In the genomic region with DNA sequence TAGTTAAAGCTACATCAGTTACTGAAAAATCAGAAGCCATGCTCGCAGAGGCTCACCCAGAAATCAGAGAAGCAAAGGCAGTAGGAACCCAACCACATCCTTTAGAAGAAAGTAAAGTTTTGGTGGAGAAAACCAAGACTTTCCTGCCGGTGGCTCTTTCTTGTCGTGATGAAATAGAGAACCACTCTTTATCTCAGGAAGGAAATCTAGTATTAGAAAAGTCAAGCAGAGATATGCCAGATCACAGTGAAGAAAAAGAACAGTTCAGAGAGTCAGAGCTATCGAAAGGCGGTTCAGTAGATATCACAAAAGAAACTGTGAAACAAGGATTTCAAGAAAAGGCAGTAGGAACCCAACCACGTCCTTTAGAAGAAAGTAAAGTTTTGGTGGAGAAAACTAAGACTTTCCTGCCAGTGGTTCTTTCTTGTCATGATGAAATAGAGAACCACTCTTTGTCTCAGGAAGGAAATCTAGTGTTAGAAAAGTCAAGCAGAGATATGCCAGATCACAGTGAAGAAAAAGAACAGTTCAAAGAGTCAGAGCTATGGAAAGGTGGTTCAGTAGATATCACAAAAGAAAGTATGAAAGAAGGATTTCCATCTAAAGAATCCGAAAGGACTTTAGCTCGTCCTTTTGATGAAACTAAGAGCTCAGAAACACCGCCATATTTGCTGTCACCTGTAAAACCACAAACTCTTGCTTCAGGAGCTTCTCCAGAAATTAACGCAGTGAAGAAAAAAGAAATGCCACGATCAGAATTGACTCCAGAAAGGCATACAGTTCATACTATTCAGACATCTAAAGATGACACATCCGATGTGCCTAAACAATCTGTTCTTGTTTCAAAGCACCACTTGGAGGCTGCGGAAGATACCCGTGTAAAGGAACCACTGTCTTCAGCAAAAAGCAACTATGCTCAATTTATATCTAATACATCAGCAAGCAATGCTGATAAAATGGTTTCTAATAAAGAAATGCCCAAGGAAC, we compare ENCODE assay signal across 18 cellular contexts. TPM values are rescaled to one million over a fixed set of nuclear protein-coding genes. Genes with fewer than 3 reads are reported as not detected.
A peak's percentile ranks its signal among the peaks of the same experiment; 100 is the strongest.
DNase-seq lines count a peak whose midpoint lies in the region; ATAC-seq and TF ChIP-seq lines count a peak whose summit lies in the region.
"Had no signal": no experiment of that assay in that cellular context is flagged by ENCODE, and none has a peak within 500 bp of the region (broad histone marks: within the 10 kb centered on the region; RNA-seq: fewer than 3 reads in every experiment).

No MANE protein-coding gene starts in this region.

- POLR2A ChIA-PET in CD4-positive, alpha-beta T cell (lab: Charles Lee) = interaction anchor here (1.0 kb wide), 1 partner anchor 38 kb away, joined by 3 read pairs; no protein-coding TSS in a partner anchor
- POLR2A ChIA-PET in activated CD8-positive, alpha-beta T cell treated with anti-CD3 and anti-CD28 coated beads for 36 hours (lab: Charles Lee) = no interaction called here
- POLR2A ChIA-PET in naive thymus-derived CD8-positive, alpha-beta T cell (lab: Charles Lee) = no interaction called here

- H3K27ac ChIP-seq in CD4-positive, alpha-beta T cell (ENCODE audit: low read depth, low read length) = no peak overlapping the region
- H3K27ac ChIP-seq in coronary artery = no peak overlapping the region
- H3K27ac ChIP-seq: brain microvascular endothelial cell, pancreas, stomach, VCaP had no signal

- peaks cover 9% of the 10 kb centered on the region for H3K27me3 ChIP-seq in CD4-positive, alpha-beta T cell (ENCODE audit: control insufficient read depth, insufficient read depth, low read length)
- H3K27me3 ChIP-seq: pancreas, stomach had no signal

- TF ChIP-seq CTCF in CD4-positive, alpha-beta T cell (IDR thresholded peaks at IDR 0.05) = no peak
- no peak for TF ChIP-seq CTCF in activated CD8-positive, alpha-beta T cell treated with anti-CD3 and anti-CD28 coated beads for 36 hours (IDR thresholded peaks at IDR 0.05)
- no peak for TF ChIP-seq CTCF in coronary artery (IDR thresholded peaks at IDR 0.05)

- no peak for DNase-seq in CD4-positive, alpha-beta T cell
- peak; percentile 87 for DNase-seq in Jurkat, Clone E6-1 (ENCODE audit: low read depth, low spot score)
- peak; percentile 34 for DNase-seq in activated CD8-positive, alpha-beta T cell treated with anti-CD3 and anti-CD28 coated beads for 36 hours
- peak in 6 of 10 donors; percentile 2 to 70 (median 34) for DNase-seq in naive thymus-derived CD8-positive, alpha-beta T cell
- DNase-seq in coronary artery (ENCODE audit: low spot score) = no peak
- no peak for DNase-seq in DMS79 (lab: John Stamatoyannopoulos, UW)
- DNase-seq in NCI-H226 = no peak
- DNase-seq: brain microvascular endothelial cell, cortex of kidney, DMS 273 treated with DMSO at 0.1 percent for 48 hours, GDM1, hippocampal formation, islet precursor cell, NCI-H524 treated with DMSO at 0.1 percent for 48 hours, pancreas, stomach had no signal

- H3K9me3 Mint-ChIP-seq in CD4-positive, alpha-beta T cell = no peaks in the 10 kb centered on the region
- no peaks in the 10 kb centered on the region for H3K9me3 Mint-ChIP-seq in activated CD8-positive, alpha-beta T cell treated with anti-CD3 and anti-CD28 coated beads for 36 hours
- peaks cover 0 to 17% (median 0%) of the 10 kb centered on the region in 9 donors for H3K9me3 Mint-ChIP-seq in naive thymus-derived CD8-positive, alpha-beta T cell
- H3K9me3 Mint-ChIP-seq: type B pancreatic cell had no signal

- no peaks in the 10 kb centered on the region for H3K9me3 ChIP-seq in CD4-positive, alpha-beta T cell (ENCODE audit: control insufficient read depth, low read length)
- H3K9me3 ChIP-seq: pancreas had no signal

- peak overlapping the region; percentile 8 for H3K4me3 ChIP-seq in Jurkat, Clone E6-1 (ENCODE audit: low read length)
- H3K4me3 ChIP-seq in coronary artery = no peak overlapping the region
- H3K4me3 ChIP-seq: pancreas, stomach had no signal

- intact Hi-C loops in CD4-positive, alpha-beta T cell (cut with DNase I, micrococcal nuclease) = no loop called here
- intact Hi-C loops in activated CD8-positive, alpha-beta T cell treated with anti-CD3 and anti-CD28 coated beads for 36 hours (cut with micrococcal nuclease) = no loop called here

- peak overlapping the region; percentile 54 for H3K27ac Mint-ChIP-seq in CD4-positive, alpha-beta T cell
- peak overlapping the region; percentile 67 for H3K27ac Mint-ChIP-seq in activated CD8-positive, alpha-beta T cell treated with anti-CD3 and anti-CD28 coated beads for 36 hours
- H3K27ac Mint-ChIP-seq in naive thymus-derived CD8-positive, alpha-beta T cell = peak overlapping the region in 7 of 10 donors; percentile 1 to 54 (median 21)
- H3K27ac Mint-ChIP-seq: type B pancreatic cell had no signal

- peaks cover 75% of the 10 kb centered on the region for H3K4me1 Mint-ChIP-seq in CD4-positive, alpha-beta T cell (ENCODE audit: low read depth)
- H3K4me1 Mint-ChIP-seq in activated CD8-positive, alpha-beta T cell treated with anti-CD3 and anti-CD28 coated beads for 36 hours (ENCODE audit: low read depth) = peaks cover 50% of the 10 kb centered on the region
- peaks cover 38 to 68% (median 56%) of the 10 kb centered on the region in 4 donors for H3K4me1 Mint-ChIP-seq in naive thymus-derived CD8-positive, alpha-beta T cell

- peak; percentile 80 for ATAC-seq in CD4-positive, alpha-beta T cell (ENCODE audit: poor library complexity)
- peak; percentile 76 for ATAC-seq in activated CD8-positive, alpha-beta T cell treated with anti-CD3 and anti-CD28 coated beads for 36 hours
- peak; percentile 76 to 95 for ATAC-seq in naive thymus-derived CD8-positive, alpha-beta T cell
- ATAC-seq: pancreas had no signal

- H3K4me3 Mint-ChIP-seq in CD4-positive, alpha-beta T cell = peak overlapping the region; percentile 72
- peak overlapping the region; percentile 58 for H3K4me3 Mint-ChIP-seq in activated CD8-positive, alpha-beta T cell treated with anti-CD3 and anti-CD28 coated beads for 36 hours
- peak overlapping the region; percentile 25 to 84 (median 70) for H3K4me3 Mint-ChIP-seq in naive thymus-derived CD8-positive, alpha-beta T cell
- H3K4me3 Mint-ChIP-seq: type B pancreatic cell had no signal

- no peaks in the 10 kb centered on the region for H3K36me3 Mint-ChIP-seq in CD4-positive, alpha-beta T cell (ENCODE audit: low read depth)
- H3K36me3 Mint-ChIP-seq in activated CD8-positive, alpha-beta T cell treated with anti-CD3 and anti-CD28 coated beads for 36 hours (ENCODE audit: low read depth) = no peaks in the 10 kb centered on the region
- peaks cover 0 to 5% (median 0%) of the 10 kb centered on the region in 3 donors for H3K36me3 Mint-ChIP-seq in naive thymus-derived CD8-positive, alpha-beta T cell
- H3K36me3 Mint-ChIP-seq: type B pancreatic cell had no signal

- H3K27me3 Mint-ChIP-seq in CD4-positive, alpha-beta T cell = peaks cover 25% of the 10 kb centered on the region
- peaks cover 44% of the 10 kb centered on the region for H3K27me3 Mint-ChIP-seq in activated CD8-positive, alpha-beta T cell treated with anti-CD3 and anti-CD28 coated beads for 36 hours
- H3K27me3 Mint-ChIP-seq in naive thymus-derived CD8-positive, alpha-beta T cell = peaks cover 3 to 38% (median 21%) of the 10 kb centered on the region in 5 donors

- CTCF ChIA-PET in CD4-positive, alpha-beta T cell (lab: Charles Lee) = no interaction called here
- CTCF ChIA-PET in activated CD8-positive, alpha-beta T cell treated with anti-CD3 and anti-CD28 coated beads for 36 hours (lab: Charles Lee) = interaction anchor here (1.5 kb wide), 2 partner anchors 34 to 121 kb away, joined by 3 to 6 read pairs; no protein-coding TSS in a partner anchor

RNA-seq across cellular contexts. Expression of a gene that starts 47.2 kb away (rescaled TPM):
- total RNA-seq in CD4-positive, alpha-beta T cell = under 1 TPM; 0.20 to 0.22 TPM
- polyA plus RNA-seq in Jurkat, Clone E6-1 (2012; ENCODE audit: insufficient read depth, insufficient read length) = 0.32 TPM
- total RNA-seq in activated CD8-positive, alpha-beta T cell treated with anti-CD3 and anti-CD28 coated beads for 36 hours = under 1 TPM; 0.13 to 0.16 TPM
- total RNA-seq in naive thymus-derived CD8-positive, alpha-beta T cell = under 1 TPM; 0.27 to 0.31 TPM
- polyA plus RNA-seq in naive thymus-derived CD8-positive, alpha-beta T cell = under 1 TPM in 2 of 3 donors, not detected in 1; 0.06 to 0.18 TPM

Comparison
In these comparisons a context has a peak if more than half of its experiments do, and no peak if none do; other contexts are left out.
1. DNase-seq: peak in Jurkat, Clone E6-1 (single experiment), activated CD8-positive, alpha-beta T cell treated with anti-CD3 and anti-CD28 coated beads for 36 hours (single experiment) and naive thymus-derived CD8-positive, alpha-beta T cell (6 of 10); none in CD4-positive, alpha-beta T cell (0 of 10), coronary artery (single experiment), DMS79 (single experiment) and NCI-H226 (single experiment).
2. Peak in every context shown above with its lines, with median percentiles within 50 percentile points of each other: ATAC-seq, H3K27ac Mint-ChIP-seq and H3K4me3 Mint-ChIP-seq.